ENCODE assay signal across 8 cellular contexts in genomic region chr9:32552172-32552872, GRCh38. TPM values are rescaled to one million over a fixed set of nuclear protein-coding genes. Genes with fewer than 3 reads are reported as not detected.
DNase-seq lines count a peak whose midpoint lies in the region; ATAC-seq and TF ChIP-seq lines count a peak whose summit lies in the region.

A gene with protein sequence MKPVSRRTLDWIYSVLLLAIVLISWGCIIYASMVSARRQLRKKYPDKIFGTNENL (plus strand): TSS chr9:32552327. CDS start chr9:32552435, 108 bp downstream.
TOPORS (minus strand) TSS chr9:32552586; CDS start chr9:32552436, 150 bp downstream.

- intact Hi-C loops in activated CD4-positive, alpha-beta T cell treated with anti-CD3 and anti-CD28 coated beads, Interleukin-2, amount 10 ng/mL, durations not matched to agents 24 days and 14 days (cut with micrococcal nuclease), result loop anchor here (1.0 kb wide), 4 partner anchors 10 to 524 kb away; partner anchors contain the start of genes DNAJA1, NDUFB6 and SMU1
- intact Hi-C loops in colonic mucosa (cut with DNase I), result no loop called here

- H3K4me3 ChIP-seq in colonic mucosa, result peak within 1 kb of the TSS; percentile 86

- no peaks in the 10 kb centered on the region for H3K36me3 ChIP-seq in colonic mucosa

- H3K27ac ChIP-seq in C4-2B, result peak within 1 kb of the TSS; percentile 83
- peak within 1 kb of the TSS; percentile 95 for H3K27ac ChIP-seq in colonic mucosa

- ATAC-seq in GM19372 (IDR thresholded peaks at IDR 0.05; ENCODE audit: low read depth, unreplicated experiment), result peak; percentile 60
- ATAC-seq in HG03521 (IDR thresholded peaks at IDR 0.05; ENCODE audit: unreplicated experiment), result peak; percentile 69
- ATAC-seq in left lobe of liver, result peak; percentile 90

- no peaks in the 10 kb centered on the region for H3K27me3 ChIP-seq in colonic mucosa

- peaks cover 38% of the 10 kb centered on the region for H3K4me1 Mint-ChIP-seq in activated CD4-positive, alpha-beta T cell treated with anti-CD3 and anti-CD28 coated beads, Interleukin-2, amount 10 ng/mL, durations not matched to agents 24 days and 14 days

- peaks cover 8% of the 10 kb centered on the region for H3K4me1 ChIP-seq in colonic mucosa

- H3K4me3 Mint-ChIP-seq in activated CD4-positive, alpha-beta T cell treated with anti-CD3 and anti-CD28 coated beads, Interleukin-2, amount 10 ng/mL, durations not matched to agents 24 days and 14 days, result peak within 1 kb of the TSS; percentile 99

- peak; percentile 97 for DNase-seq in NCI-H69 (lab: John Stamatoyannopoulos, UW)
- DNase-seq in activated CD4-positive, alpha-beta T cell treated with anti-CD3 and anti-CD28 coated beads, Interleukin-2, amount 10 ng/mL, durations not matched to agents 24 days and 14 days, result peak; percentile 96
- peak; percentile 90 for DNase-seq in colonic mucosa
- DNase-seq in left lobe of liver (ENCODE audit: low spot score), result peak; percentile 90
- DNase-seq in stimulated activated CD4-positive, alpha-beta T cell treated with anti-CD3 and anti-CD28 coated beads, Interleukin-2, amount 100 ng/mL, for 4 hours (ENCODE audit: low read depth), result peak; percentile 88

- TF ChIP-seq CTCF in C4-2B (conservative IDR thresholded peaks at IDR 0.05) (no peak), colonic mucosa (IDR thresholded peaks at IDR 0.05) (no peak)

- H3K27me3 Mint-ChIP-seq in activated CD4-positive, alpha-beta T cell treated with anti-CD3 and anti-CD28 coated beads, Interleukin-2, amount 10 ng/mL, durations not matched to agents 24 days and 14 days, result no peaks in the 10 kb centered on the region

- no peaks in the 10 kb centered on the region for H3K9me3 ChIP-seq in colonic mucosa

- peak within 1 kb of the TSS; percentile 100 for H3K27ac Mint-ChIP-seq in activated CD4-positive, alpha-beta T cell treated with anti-CD3 and anti-CD28 coated beads, Interleukin-2, amount 10 ng/mL, durations not matched to agents 24 days and 14 days

- H3K9ac ChIP-seq in colonic mucosa (ENCODE audit: low read depth in 2 of 2, low read length in 2 of 2), result peak within 1 kb of the TSS; percentile 95 to 99

- H3K9me3 Mint-ChIP-seq in activated CD4-positive, alpha-beta T cell treated with anti-CD3 and anti-CD28 coated beads, Interleukin-2, amount 10 ng/mL, durations not matched to agents 24 days and 14 days, result no peaks in the 10 kb centered on the region

- H3K36me3 Mint-ChIP-seq in activated CD4-positive, alpha-beta T cell treated with anti-CD3 and anti-CD28 coated beads, Interleukin-2, amount 10 ng/mL, durations not matched to agents 24 days and 14 days (ENCODE audit: low read depth), result peaks cover 19% of the 10 kb centered on the region

RNA-seq across cellular contexts. Expression of the first gene that starts in this region (rescaled TPM):
- 14.0 and 15.6 TPM in 2 replicates for total RNA-seq in activated CD4-positive, alpha-beta T cell treated with anti-CD3 and anti-CD28 coated beads, Interleukin-2, amount 10 ng/mL, durations not matched to agents 24 days and 14 days
- total RNA-seq in colonic mucosa (10 to 100 TPM in 1 of 2 donors, 1 to 10 TPM in 1; 7.4 to 10.9 TPM), left lobe of liver (5.2 TPM)

RNA-seq across cellular contexts. Expression of gene TOPORS, which starts in this region (rescaled TPM):
- 14.5 and 15.1 TPM in 2 replicates for total RNA-seq in activated CD4-positive, alpha-beta T cell treated with anti-CD3 and anti-CD28 coated beads, Interleukin-2, amount 10 ng/mL, durations not matched to agents 24 days and 14 days
- total RNA-seq in colonic mucosa, result 10 to 100 TPM; 11.9 to 17.4 TPM
- 6.6 TPM for total RNA-seq in left lobe of liver

Comparison
In these comparisons a context has a peak if more than half of its experiments do, and no peak if none do; other contexts are left out.
1. Peak in every context shown above with its lines: DNase-seq, ATAC-seq, H3K4me3 ChIP-seq and H3K27ac ChIP-seq.